Comparison of ENCODE assay signal across 16 cellular contexts in genomic region chr10:1063232-1063862, GRCh38. TPM values are rescaled to one million over a fixed set of nuclear protein-coding genes. Genes with fewer than 3 reads are reported as not detected.
DNase-seq lines count a peak whose midpoint lies in the region; ATAC-seq and TF ChIP-seq lines count a peak whose summit lies in the region.
"Had no signal": no experiment of that assay in that cellular context is flagged by ENCODE, and none has a peak within 500 bp of the region (broad histone marks: within the 10 kb centered on the region; RNA-seq: fewer than 3 reads in every experiment).

No MANE protein-coding gene starts in this region.

- peaks cover 3% of the 10 kb centered on the region for H3K4me1 ChIP-seq in mucosa of descending colon (ENCODE audit: low read depth)
- H3K4me1 ChIP-seq in ovary (ENCODE audit: insufficient read depth) = no peaks in the 10 kb centered on the region
- no peaks in the 10 kb centered on the region for H3K4me1 ChIP-seq in BE2C

- 72 to 84% (median 76%) methylated on average over 7 of the region's 7 CpGs for WGBS in ovary, 3 donors

- TF ChIP-seq EP300 in ovary (IDR thresholded peaks at IDR 0.05) = no peak

- POLR2A ChIA-PET in CD4-positive, alpha-beta T cell (lab: Charles Lee) = interaction anchor here (1.0 to 3.2 kb wide), 7 partner anchors 10 to 132 kb away, joined by 3 to 51 read pairs (median 5); partner anchors contain the start of genes IDI1 and LARP4B

- H3K36me3 Mint-ChIP-seq in CD4-positive, alpha-beta T cell (ENCODE audit: low read depth) = peaks cover 24% of the 10 kb centered on the region

- H3K9me3 Mint-ChIP-seq in CD4-positive, alpha-beta T cell = no peaks in the 10 kb centered on the region

- peak overlapping the region; percentile 98 for H3K27ac Mint-ChIP-seq in CD4-positive, alpha-beta T cell

- H3K9me3 ChIP-seq in CD4-positive, alpha-beta T cell (ENCODE audit: control insufficient read depth, low read length) = no peaks in the 10 kb centered on the region
- no peaks in the 10 kb centered on the region for H3K9me3 ChIP-seq in mucosa of descending colon
- H3K9me3 ChIP-seq in ovary = no peaks in the 10 kb centered on the region
- H3K9me3 ChIP-seq in BE2C = no peaks in the 10 kb centered on the region

- peaks cover 89% of the 10 kb centered on the region for H3K4me1 Mint-ChIP-seq in CD4-positive, alpha-beta T cell (ENCODE audit: low read depth)

- no peak for TF ChIP-seq POLR2A in ovary (IDR thresholded peaks at IDR 0.05)

- no peaks in the 10 kb centered on the region for H3K27me3 ChIP-seq in CD4-positive, alpha-beta T cell (ENCODE audit: control insufficient read depth, insufficient read depth, low read length)
- H3K27me3 ChIP-seq in ovary = no peaks in the 10 kb centered on the region
- no peaks in the 10 kb centered on the region for H3K27me3 ChIP-seq in BE2C

- ATAC-seq in CD4-positive, alpha-beta T cell (ENCODE audit: poor library complexity) = peak; percentile 89
- peak; percentile 54 for ATAC-seq in mucosa of descending colon

- intact Hi-C loops in CD4-positive, alpha-beta T cell (cut with DNase I, micrococcal nuclease) = loop anchor here in 1 of 2 experiments (2.0 to 5.0 kb wide), 3 partner anchors 15 to 131 kb away; partner anchors contain the start of genes GTPBP4, IDI1 and LARP4B
- intact Hi-C loops in mucosa of descending colon (cut with DNase I, micrococcal nuclease) (no loop called here), ovary (cut with DNase I) (no loop called here)

- no peak for TF ChIP-seq CTCF in CD4-positive, alpha-beta T cell (IDR thresholded peaks at IDR 0.05)
- TF ChIP-seq CTCF in mucosa of descending colon (IDR thresholded peaks at IDR 0.05) (no peak), ovary (IDR thresholded peaks at IDR 0.05) (no peak), BE2C (IDR thresholded peaks at IDR 0.05; ENCODE audit: low read depth, low read length) (no peak)

- CTCF ChIA-PET in CD4-positive, alpha-beta T cell (lab: Charles Lee) = interaction anchor here (0.7 to 1.4 kb wide), 2 partner anchors 12 to 13 kb away, joined by 3 to 5 read pairs; no protein-coding TSS in a partner anchor

- H3K36me3 ChIP-seq in mucosa of descending colon (ENCODE audit: low read depth) = no peaks in the 10 kb centered on the region
- no peaks in the 10 kb centered on the region for H3K36me3 ChIP-seq in ovary
- no peaks in the 10 kb centered on the region for H3K36me3 ChIP-seq in BE2C

- DNase-seq in CD4-positive, alpha-beta T cell = peak in 5 of 10 experiments; percentile 5 to 19 (median 19)
- DNase-seq in Kasumi-1 (lab: John Stamatoyannopoulos, UW) (peak; percentile 93), mucosa of descending colon (no peak), ovary (no peak), amniotic stem cell (lab: John Stamatoyannopoulos, UW) (no peak), BE2C (no peak), DMS153 treated with DMSO at 0.1 percent for 48 hours (lab: John Stamatoyannopoulos, UW; ENCODE audit: unreplicated experiment) (no peak)
- peak; percentile 71 for DNase-seq in activated effector memory CD4-positive, alpha-beta T cell treated with anti-CD3 and anti-CD28 coated beads, Interleukin-2, amount 50 U/mL, for 16 hours
- DNase-seq: C1 segment of cervical spinal cord, HCEC 1CT, NCI-H446 treated with DMSO at 0.1 percent for 48 hours, PC-9 had no signal

- peak overlapping the region; percentile 81 for H3K4me3 Mint-ChIP-seq in CD4-positive, alpha-beta T cell

- H3K27ac ChIP-seq in CD4-positive, alpha-beta T cell (ENCODE audit: low read depth, low read length) = peak overlapping the region; percentile 55
- H3K27ac ChIP-seq in ovary = no peak overlapping the region
- H3K27ac ChIP-seq: PC-9 had no signal

- H3K4me3 ChIP-seq in mucosa of descending colon = no peak overlapping the region
- no peak overlapping the region for H3K4me3 ChIP-seq in ovary
- H3K4me3 ChIP-seq in BE2C (ENCODE audit: low read depth, low read length) = no peak overlapping the region
- H3K4me3 ChIP-seq: PC-9 had no signal

- H3K27me3 Mint-ChIP-seq in CD4-positive, alpha-beta T cell = no peaks in the 10 kb centered on the region

RNA-seq across cellular contexts. Expression of gene WDR37, which starts 7.2 kb away (rescaled TPM):
- 10 to 100 TPM; 17.0 to 17.7 TPM for total RNA-seq in CD4-positive, alpha-beta T cell
- total RNA-seq in mucosa of descending colon (10 to 100 TPM; 18.3 to 24.1 (median 20.8) TPM), ovary (10 to 100 TPM in 5 of 7 donors, 1 to 10 TPM in 2; 7.6 to 20.0 (median 15.6) TPM)
- 10 to 100 TPM in 1 of 2 donors, 1 to 10 TPM in 1; 6.6 to 12.8 TPM for polyA plus RNA-seq in ovary
- 17.2 TPM for polyA plus RNA-seq in BE2C (2012; ENCODE audit: insufficient read depth, insufficient read length, low read depth)

RNA-seq across cellular contexts. Expression of gene IDI1, which starts 14.4 kb away (rescaled TPM):
- 100 to 1,000 TPM; 244 to 250 TPM for total RNA-seq in CD4-positive, alpha-beta T cell
- total RNA-seq in mucosa of descending colon (10 to 100 TPM; 37.7 to 71.2 (median 65.8) TPM), ovary (10 to 100 TPM; 17.3 to 99.0 (median 24.4) TPM)
- polyA plus RNA-seq in ovary = 10 to 100 TPM; 20.3 to 53.0 TPM
- polyA plus RNA-seq in BE2C (2012; ENCODE audit: insufficient read depth, insufficient read length, low read depth) = 30.6 TPM

RNA-seq across cellular contexts. Expression of gene IDI2, which starts 37.7 kb away (rescaled TPM):
- not detected for total RNA-seq in CD4-positive, alpha-beta T cell
- not detected for total RNA-seq in mucosa of descending colon
- total RNA-seq in ovary = not detected
- polyA plus RNA-seq in ovary = not detected
- not detected for polyA plus RNA-seq in BE2C (2012; ENCODE audit: insufficient read depth, insufficient read length, low read depth)
- total RNA-seq: frontal cortex, HT-29, PC-9, subcutaneous adipose tissue had no signal
- polyA plus RNA-seq: keratinocyte had no signal

Comparison
In these comparisons a context has a peak if more than half of its experiments do, and no peak if none do; other contexts are left out.
1. DNase-seq: peak in Kasumi-1 (2 of 2) and activated effector memory CD4-positive, alpha-beta T cell treated with anti-CD3 and anti-CD28 coated beads, Interleukin-2, amount 50 U/mL, for 16 hours (single experiment); none in mucosa of descending colon (0 of 3), ovary (0 of 5), amniotic stem cell (single experiment), BE2C (single experiment) and DMS153 treated with DMSO at 0.1 percent for 48 hours (single experiment).